In the genomic region with DNA sequence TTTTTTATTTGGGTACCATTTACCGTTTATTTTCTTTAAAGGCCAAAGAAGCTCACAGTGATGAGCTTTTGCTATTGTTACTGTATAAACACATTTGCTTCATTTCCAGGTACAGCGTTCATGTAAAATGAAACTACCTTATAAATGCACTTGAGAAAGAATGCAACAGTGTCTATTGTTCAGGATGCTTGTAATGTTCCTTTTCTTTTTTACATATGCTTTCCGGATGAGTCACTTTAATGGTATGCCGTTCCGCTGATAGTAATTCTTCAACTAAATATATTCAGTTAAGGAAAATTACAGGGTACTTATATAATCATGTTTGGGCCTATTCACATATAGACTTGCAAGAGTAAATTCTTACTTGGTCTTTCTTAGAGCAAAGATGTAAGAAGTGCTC, we compare ENCODE assay signal across 18 cellular contexts.
DNase-seq lines count a peak whose midpoint lies in the region; ATAC-seq, FAIRE-seq and TF ChIP-seq lines count a peak whose summit lies in the region.
"Had no signal": no experiment of that assay in that cellular context is flagged by ENCODE, and none has a peak within 500 bp of the region (broad histone marks: within the 10 kb centered on the region; RNA-seq: fewer than 3 reads in every experiment).

No MANE protein-coding gene starts in this region.

- H3K9me1 ChIP-seq in IMR-90 (ENCODE audit: insufficient read depth, low read length) = no peaks in the 10 kb centered on the region

- POLR2A ChIA-PET in A549 (lab: Yijun Ruan, JAX) (interaction anchor here (0.7 kb wide), 1 partner anchor 432 kb away, joined by 5 read pairs; no protein-coding TSS in a partner anchor), IMR-90 (lab: Charles Lee; ENCODE audit: unreplicated experiment) (no interaction called here)
- POLR2A ChIA-PET in activated CD4-positive, alpha-beta memory T cell treated with anti-CD3 and anti-CD28 coated beads, Interleukin-2, amount 10 ng/mL, durations not matched to agents 7 days and 5 days (lab: Charles Lee) = no interaction called here

- H4K20me1 ChIP-seq in IMR-90 (ENCODE audit: insufficient read depth, low read length) (no peaks in the 10 kb centered on the region), astrocyte (ENCODE audit: insufficient read depth, low read length) (no peaks in the 10 kb centered on the region)

- no peak overlapping the region for H3K18ac ChIP-seq in IMR-90 (ENCODE audit: low read depth, low read length)

- no peak overlapping the region for H3K14ac ChIP-seq in IMR-90 (replicated peaks; ENCODE audit: low read depth, low read length)

- TF ChIP-seq RAD21 in A549 (conservative IDR thresholded peaks at IDR 0.05 in 1 of 2, IDR thresholded peaks at IDR 0.05 in 1 of 2) (no peak), IMR-90 (IDR thresholded peaks at IDR 0.05; ENCODE audit: low read length) (no peak)

- H2BK20ac ChIP-seq in IMR-90 (ENCODE audit: low read depth, low read length) = no peak overlapping the region

- CTCF ChIA-PET in A549 (lab: Yijun Ruan, JAX) (no interaction called here), IMR-90 (lab: Yijun Ruan, JAX) (no interaction called here)
- CTCF ChIA-PET in activated CD4-positive, alpha-beta memory T cell treated with anti-CD3 and anti-CD28 coated beads, Interleukin-2, amount 10 ng/mL, durations not matched to agents 7 days and 5 days (lab: Charles Lee) = no interaction called here

- no peak overlapping the region for H2AK5ac ChIP-seq in IMR-90 (ENCODE audit: low read depth, low read length)

- no peak overlapping the region for H3K23ac ChIP-seq in IMR-90 (ENCODE audit: low read depth, low read length)

- dilution Hi-C loops in IMR-90 (cut with HindIII; ENCODE audit: low sequenced_read_pairs, unreplicated experiment) = no loop called here

- no peak overlapping the region for H3K56ac ChIP-seq in IMR-90 (ENCODE audit: extremely low read depth, insufficient read depth, low read length)

- no peak overlapping the region for H3K27ac Mint-ChIP-seq in astrocyte (ENCODE audit: unreplicated experiment)
- H3K27ac Mint-ChIP-seq in activated CD4-positive, alpha-beta memory T cell treated with anti-CD3 and anti-CD28 coated beads, Interleukin-2, amount 10 ng/mL, durations not matched to agents 7 days and 5 days = no peak overlapping the region
- H3K27ac Mint-ChIP-seq: activated naive CD8-positive, alpha-beta T cell treated with anti-CD3 and anti-CD28 coated beads for 36 hours; CD8-positive, alpha-beta memory T cell; IgD-negative memory B cell; T-helper 1 cell treated with Interleukin-12 subunit alpha and Interleukin-12 subunit beta and Interleukin-4 antibody, amounts not matched to agents 30 μg/mL and 1 μg/mL, for 36 hours had no signal

- H3K9ac ChIP-seq in IMR-90 (ENCODE audit: low read depth, low read length) (no peak overlapping the region), astrocyte (ENCODE audit: low read length) (no peak overlapping the region)

- H2BK120ac ChIP-seq in IMR-90 (ENCODE audit: low read depth, low read length) = no peak overlapping the region

- H2AFZ ChIP-seq in IMR-90 (replicated peaks; ENCODE audit: low read length, poor library complexity) (no peak overlapping the region), astrocyte (ENCODE audit: low read depth, low read length) (no peak overlapping the region)

- H4K91ac ChIP-seq in IMR-90 (ENCODE audit: insufficient read depth, low read depth, low read length) = no peak overlapping the region

- 12% methylated on average over 5 of the region's 5 CpGs for WGBS in A549 (ENCODE audit: missing lambda C conversion rate)
- no CpG with 5 or more reads among the region's 5 CpGs for WGBS in IMR-90 (ENCODE audit: extremely low coverage in 2 of 2, insufficient read length in 1 of 2), 2 experiments

- FAIRE-seq in A549 (lab: Jason Lieb, UNC) (peak; percentile 99), astrocyte (lab: Jason Lieb, UNC) (peak; percentile 98)

- no peaks in the 10 kb centered on the region for H3K9me3 Mint-ChIP-seq in astrocyte (ENCODE audit: unreplicated experiment)
- no peaks in the 10 kb centered on the region for H3K9me3 Mint-ChIP-seq in activated CD4-positive, alpha-beta memory T cell treated with anti-CD3 and anti-CD28 coated beads, Interleukin-2, amount 10 ng/mL, durations not matched to agents 7 days and 5 days
- H3K9me3 Mint-ChIP-seq: activated naive CD8-positive, alpha-beta T cell treated with anti-CD3 and anti-CD28 coated beads for 36 hours; IgD-negative memory B cell; T-helper 1 cell treated with Interleukin-12 subunit alpha and Interleukin-12 subunit beta and Interleukin-4 antibody, amounts not matched to agents 30 μg/mL and 1 μg/mL, for 36 hours had no signal

- no peak overlapping the region for H3K4me3 Mint-ChIP-seq in astrocyte (ENCODE audit: unreplicated experiment)
- H3K4me3 Mint-ChIP-seq in activated CD4-positive, alpha-beta memory T cell treated with anti-CD3 and anti-CD28 coated beads, Interleukin-2, amount 10 ng/mL, durations not matched to agents 7 days and 5 days = no peak overlapping the region
- H3K4me3 Mint-ChIP-seq: activated naive CD8-positive, alpha-beta T cell treated with anti-CD3 and anti-CD28 coated beads for 36 hours; CD8-positive, alpha-beta memory T cell; IgD-negative memory B cell; T-helper 1 cell treated with Interleukin-12 subunit alpha and Interleukin-12 subunit beta and Interleukin-4 antibody, amounts not matched to agents 30 μg/mL and 1 μg/mL, for 36 hours had no signal

- no peaks in the 10 kb centered on the region for H3K27me3 Mint-ChIP-seq in astrocyte (ENCODE audit: low read depth, unreplicated experiment)
- H3K27me3 Mint-ChIP-seq in activated CD4-positive, alpha-beta memory T cell treated with anti-CD3 and anti-CD28 coated beads, Interleukin-2, amount 10 ng/mL, durations not matched to agents 7 days and 5 days = no peaks in the 10 kb centered on the region
- H3K27me3 Mint-ChIP-seq: activated naive CD8-positive, alpha-beta T cell treated with anti-CD3 and anti-CD28 coated beads for 36 hours; IgD-negative memory B cell had no signal

- no peak overlapping the region for H2BK15ac ChIP-seq in IMR-90 (ENCODE audit: low read depth, low read length)

- no peak overlapping the region for H2AK9ac ChIP-seq in IMR-90 (replicated peaks; ENCODE audit: low read depth, low read length, poor library complexity)

- no peaks in the 10 kb centered on the region for H3K79me1 ChIP-seq in IMR-90 (ENCODE audit: low read depth in 1 of 2, low read length in 2 of 2)

- H3K79me2 ChIP-seq in astrocyte (ENCODE audit: insufficient read depth, low read length) = no peaks in the 10 kb centered on the region

- DNase-seq in A549 (ENCODE audit: low read depth in 1 of 2, low spot score in 1 of 2) (peak; percentile 1 to 18), IMR-90 (peak; percentile 55), astrocyte (ENCODE audit: low read depth) (peak; percentile 60), glomerular endothelial cell (ENCODE audit: extremely low read depth, low read depth, low spot score) (peak; percentile 47), HT-29 (ENCODE audit: low spot score) (no peak), NCI-H446 treated with DMSO at 0.1 percent for 48 hours (lab: John Stamatoyannopoulos, UW) (no peak)
- no peak for DNase-seq in activated CD4-positive, alpha-beta memory T cell treated with anti-CD3 and anti-CD28 coated beads, Interleukin-2, amount 10 ng/mL, durations not matched to agents 7 days and 5 days
- no peak for DNase-seq in activated naive CD4-positive, alpha-beta T cell treated with anti-CD3 and anti-CD28 coated beads, Interleukin-2, amount 50 U/mL, for 16 hours
- DNase-seq: activated naive CD8-positive, alpha-beta T cell treated with anti-CD3 and anti-CD28 coated beads for 36 hours; CD8-positive, alpha-beta memory T cell; colonic mucosa; NCI-H1105 treated with DMSO at 0.1 percent for 48 hours; occipital lobe; stimulated activated naive CD8-positive, alpha-beta T cell treated with anti-CD3 and anti-CD28 coated beads, Interleukin-15, Interleukin-2, amounts not matched to agents 100 U/mL and 50 U/mL, for 24 hours; uterus had no signal

- no peak overlapping the region for H2BK5ac ChIP-seq in IMR-90 (ENCODE audit: low read depth, low read length, poor library complexity, severe bottlenecking)

- H4K5ac ChIP-seq in IMR-90 (ENCODE audit: low read depth, low read length) = no peak overlapping the region

- H3K9me3 ChIP-seq in A549 = no peaks in the 10 kb centered on the region
- no peaks in the 10 kb centered on the region for H3K9me3 ChIP-seq in IMR-90 (ENCODE audit: control insufficient read depth, insufficient read depth, low read length)
- no peaks in the 10 kb centered on the region for H3K9me3 ChIP-seq in astrocyte (ENCODE audit: insufficient read depth, low read depth, low read length)
- H3K9me3 ChIP-seq: colonic mucosa, uterus had no signal

- H3K36me3 ChIP-seq in IMR-90 (ENCODE audit: control insufficient read depth, insufficient read depth, low read length) (no peaks in the 10 kb centered on the region), astrocyte (ENCODE audit: insufficient read depth, low read length) (no peaks in the 10 kb centered on the region)
- H3K36me3 ChIP-seq: colonic mucosa, uterus had no signal

- in situ Hi-C loops in IMR-90 (cut with MboI; ENCODE audit: low sequenced_read_pairs) = no loop called here

- TF ChIP-seq POLR2A in A549 (IDR thresholded peaks at IDR 0.05; ENCODE audit: low read length) (no peak), IMR-90 (IDR thresholded peaks at IDR 0.05; ENCODE audit: low read depth, low read length) (no peak)

- no peak overlapping the region for H4K8ac ChIP-seq in IMR-90 (ENCODE audit: low read depth in 2 of 2, low read length in 2 of 2)

- no peak for TF ChIP-seq EP300 in A549 (IDR thresholded peaks at IDR 0.05)

- H3K36me3 Mint-ChIP-seq in astrocyte (ENCODE audit: low read depth, unreplicated experiment) = no peaks in the 10 kb centered on the region
- no peaks in the 10 kb centered on the region for H3K36me3 Mint-ChIP-seq in activated CD4-positive, alpha-beta memory T cell treated with anti-CD3 and anti-CD28 coated beads, Interleukin-2, amount 10 ng/mL, durations not matched to agents 7 days and 5 days (ENCODE audit: low read depth)
- H3K36me3 Mint-ChIP-seq: activated naive CD8-positive, alpha-beta T cell treated with anti-CD3 and anti-CD28 coated beads for 36 hours; CD8-positive, alpha-beta memory T cell had no signal

- ATAC-seq in A549 = peak in 1 of 2 experiments; percentile 61; a peak in 2 of 6 replicates
- no peak for ATAC-seq in IMR-90 (ENCODE audit: low read depth)
- ATAC-seq: stimulated activated naive CD8-positive, alpha-beta T cell treated with anti-CD3 and anti-CD28 coated beads, Interleukin-15, Interleukin-2, amounts not matched to agents 100 U/mL and 50 U/mL, for 24 hours had no signal

- TF ChIP-seq CTCF in A549 (IDR thresholded peaks at IDR 0.05) (no peak), IMR-90 (conservative IDR thresholded peaks at IDR 0.05; ENCODE audit: low read depth, low read length) (no peak), astrocyte (IDR thresholded peaks at IDR 0.05; ENCODE audit: insufficient read depth, low read depth, low read length) (no peak)

- no peak overlapping the region for H3K4ac ChIP-seq in IMR-90 (ENCODE audit: low read depth, low read length)

- H3K27ac ChIP-seq in A549 (peak overlapping the region in 1 of 2 experiments; percentile 28; a peak in 2 of 6 replicates), IMR-90 (ENCODE audit: insufficient read depth, low read length) (no peak overlapping the region), astrocyte (ENCODE audit: low read depth, low read length) (peak overlapping the region; percentile 38)
- H3K27ac ChIP-seq: colonic mucosa, skin epidermis, uterus had no signal

- H3K4me3 ChIP-seq in A549 (no peak overlapping the region), IMR-90 (ENCODE audit: insufficient read depth, low read depth, low read length) (no peak overlapping the region), astrocyte (ENCODE audit: insufficient read depth, low read depth, low read length) (peak overlapping the region; percentile 23)
- H3K4me3 ChIP-seq: colonic mucosa, skin epidermis, uterus had no signal

- peaks cover 7% of the 10 kb centered on the region for H3K4me1 Mint-ChIP-seq in astrocyte (ENCODE audit: low read depth, unreplicated experiment)
- H3K4me1 Mint-ChIP-seq in activated CD4-positive, alpha-beta memory T cell treated with anti-CD3 and anti-CD28 coated beads, Interleukin-2, amount 10 ng/mL, durations not matched to agents 7 days and 5 days = peaks cover 2% of the 10 kb centered on the region
- H3K4me1 Mint-ChIP-seq: activated naive CD8-positive, alpha-beta T cell treated with anti-CD3 and anti-CD28 coated beads for 36 hours; CD8-positive, alpha-beta memory T cell had no signal

- peak overlapping the region; percentile 61 for H3K4me2 ChIP-seq in A549
- no peak overlapping the region for H3K4me2 ChIP-seq in IMR-90 (ENCODE audit: low read depth, low read length)
- H3K4me2 ChIP-seq in astrocyte (ENCODE audit: low read length) = peak overlapping the region; percentile 77

- H3K27me3 ChIP-seq in IMR-90 (ENCODE audit: control insufficient read depth, insufficient read depth, low read length) = no peaks in the 10 kb centered on the region
- no peaks in the 10 kb centered on the region for H3K27me3 ChIP-seq in astrocyte (ENCODE audit: insufficient read depth, low read length)
- H3K27me3 ChIP-seq: colonic mucosa, uterus had no signal

- BruUV-seq in IMR-90 (replicated peaks; lab: Mats Ljungman, UMichigan) = no TSS peak

- intact Hi-C loops in IMR-90 (cut with micrococcal nuclease) = no loop called here

- H3K4me1 ChIP-seq in A549 (peaks cover 18% of the 10 kb centered on the region), IMR-90 (ENCODE audit: control insufficient read depth, insufficient read depth, low read length) (no peaks in the 10 kb centered on the region), astrocyte (ENCODE audit: insufficient read depth, low read length) (peaks cover 3% of the 10 kb centered on the region)
- H3K4me1 ChIP-seq: colonic mucosa, uterus had no signal

Comparison
In these comparisons a context has a peak if more than half of its experiments do, and no peak if none do; other contexts are left out.
1. DNase-seq: peak in A549 (2 of 2), IMR-90 (single experiment), astrocyte (single experiment) and glomerular endothelial cell (single experiment); none in HT-29 (single experiment), activated CD4-positive, alpha-beta memory T cell treated with anti-CD3 and anti-CD28 coated beads, Interleukin-2, amount 10 ng/mL, durations not matched to agents 7 days and 5 days (single experiment), NCI-H446 treated with DMSO at 0.1 percent for 48 hours (single experiment) and activated naive CD4-positive, alpha-beta T cell treated with anti-CD3 and anti-CD28 coated beads, Interleukin-2, amount 50 U/mL, for 16 hours (single experiment).